ENCODE assay signal across 32 cellular contexts in genomic region chr5:9596833-9597232, GRCh38. TPM values are rescaled to one million over a fixed set of nuclear protein-coding genes. Genes with fewer than 3 reads are reported as not detected.
DNase-seq lines count a peak whose midpoint lies in the region; ATAC-seq and TF ChIP-seq lines count a peak whose summit lies in the region.
"Had no signal": no experiment of that assay in that cellular context is flagged by ENCODE, and none has a peak within 500 bp of the region (broad histone marks: within the 10 kb centered on the region; RNA-seq: fewer than 3 reads in every experiment).

No MANE protein-coding gene starts in this region.

- TF ChIP-seq CTCF in AG10803 (conservative IDR thresholded peaks at IDR 0.05; ENCODE audit: low read length) (no peak), nephron (IDR thresholded peaks at IDR 0.05; ENCODE audit: unreplicated experiment in 3 of 3) (no peak), A673 (conservative IDR thresholded peaks at IDR 0.05; ENCODE audit: low read depth, low read length) (no peak)

- no TSS peak for BruUV-seq in A673 (replicated peaks; lab: Mats Ljungman, UMichigan)

- ATAC-seq in GM18907 (IDR thresholded peaks at IDR 0.05; ENCODE audit: unreplicated experiment) (peak; percentile 58), GM18870 (IDR thresholded peaks at IDR 0.05; ENCODE audit: unreplicated experiment) (no peak), GM18502 (IDR thresholded peaks at IDR 0.05; ENCODE audit: poor library complexity, unreplicated experiment) (no peak)
- ATAC-seq: A549; activated CD8-positive, alpha-beta T cell treated with anti-CD3 and anti-CD28 coated beads for 36 hours; esophagus mucosa; gastrocnemius medialis; K562; left lung; natural killer cell had no signal

- peaks cover 4% of the 10 kb centered on the region for H3K27me3 Mint-ChIP-seq in nephron (ENCODE audit: low read depth)
- H3K27me3 Mint-ChIP-seq: activated CD8-positive, alpha-beta T cell treated with anti-CD3 and anti-CD28 coated beads for 36 hours had no signal

- H3K9me3 ChIP-seq in adipocyte (ENCODE audit: control insufficient read depth, low read length), result no peaks in the 10 kb centered on the region
- no peaks in the 10 kb centered on the region for H3K9me3 ChIP-seq in A673 (ENCODE audit: low read depth, low read length, poor library complexity, severe bottlenecking)
- H3K9me3 ChIP-seq: A549, gastrocnemius medialis, left lung, MG63, prostate gland, upper lobe of left lung had no signal

- DNase-seq in AG10803 (ENCODE audit: low read depth) (peak; percentile 13), adipocyte (ENCODE audit: low read depth) (peak; percentile 34), A673 (ENCODE audit: low spot score) (no peak)
- no peak for DNase-seq in stimulated activated CD4-positive, alpha-beta T cell treated with anti-CD3 and anti-CD28 coated beads, Interleukin-15, amount 100 ng/mL, for 24 hours
- DNase-seq: activated CD4-positive, alpha-beta T cell treated with anti-CD3 and anti-CD28 coated beads for 1 hour; activated CD8-positive, alpha-beta T cell treated with anti-CD3 and anti-CD28 coated beads for 36 hours; activated gamma-delta T cell; activated T-cell treated with anti-CD3 and anti-CD28 coated beads for 4 hours; COR-L47; effector memory CD4-positive, alpha-beta T cell; gastrocnemius medialis; hippocampal formation; left lung; natural killer cell; NCI-H2029 treated with DMSO at 0.1 percent for 48 hours; NCI-H345; NK-92 treated with Interleukin-12 subunit alpha and Interleukin-12 subunit beta, amount 100 ng/mL, for 24 hours; PC-9; SIG-M5; T-helper 1 cell; upper lobe of left lung had no signal

- POLR2A ChIA-PET in A673 (lab: Charles Lee; ENCODE audit: low non-redundant PET), result no interaction called here

- H3K27ac Mint-ChIP-seq in nephron, result peak overlapping the region; percentile 61 to 78 (median 73)
- H3K27ac Mint-ChIP-seq: activated CD8-positive, alpha-beta T cell treated with anti-CD3 and anti-CD28 coated beads for 36 hours; natural killer cell had no signal

- H3K4me1 ChIP-seq in adipocyte (ENCODE audit: control insufficient read depth, insufficient read depth, low read length), result no peaks in the 10 kb centered on the region
- H3K4me1 ChIP-seq in A673 (ENCODE audit: insufficient read depth, low read length, poor library complexity, severe bottlenecking), result no peaks in the 10 kb centered on the region
- H3K4me1 ChIP-seq: A549, gastrocnemius medialis, left lung, prostate gland, upper lobe of left lung had no signal

- no peaks in the 10 kb centered on the region for H3K9me3 Mint-ChIP-seq in nephron
- H3K9me3 Mint-ChIP-seq: activated CD8-positive, alpha-beta T cell treated with anti-CD3 and anti-CD28 coated beads for 36 hours had no signal

- no peak overlapping the region for H3K27ac ChIP-seq in A673 (ENCODE audit: low read depth, low read length, poor library complexity, severe bottlenecking)
- H3K27ac ChIP-seq: A549, gastrocnemius medialis, left lung, PC-9, prostate gland, upper lobe of left lung had no signal

- no peak overlapping the region for H3K9ac ChIP-seq in adipocyte (ENCODE audit: low read length)

- H3K27me3 ChIP-seq in adipocyte (replicated peaks; ENCODE audit: control insufficient read depth, insufficient read depth, low read length) (peaks cover 12% of the 10 kb centered on the region), A673 (replicated peaks; ENCODE audit: insufficient read depth, low read depth, low read length, poor library complexity) (no peaks in the 10 kb centered on the region)
- H3K27me3 ChIP-seq: gastrocnemius medialis, left lung, MG63, upper lobe of left lung had no signal

- intact Hi-C loops in A673 (cut with micrococcal nuclease; ENCODE audit: unreplicated experiment), result no loop called here

- CTCF ChIA-PET in A673 (lab: Charles Lee), result no interaction called here

- H3K4me3 Mint-ChIP-seq in nephron, result peak overlapping the region in 2 of 3 experiments; percentile 5 to 6
- H3K4me3 Mint-ChIP-seq: activated CD8-positive, alpha-beta T cell treated with anti-CD3 and anti-CD28 coated beads for 36 hours; natural killer cell had no signal

- peaks cover 21% of the 10 kb centered on the region for H3K4me1 Mint-ChIP-seq in nephron
- H3K4me1 Mint-ChIP-seq: natural killer cell had no signal

- H3K36me3 Mint-ChIP-seq in nephron (ENCODE audit: low read depth), result no peaks in the 10 kb centered on the region
- H3K36me3 Mint-ChIP-seq: natural killer cell had no signal

- H3K4me3 ChIP-seq in AG10803 (ENCODE audit: low read length), result no peak overlapping the region
- no peak overlapping the region for H3K4me3 ChIP-seq in adipocyte (ENCODE audit: low read length)
- no peak overlapping the region for H3K4me3 ChIP-seq in A673 (ENCODE audit: low read depth, low read length, poor library complexity, severe bottlenecking)
- H3K4me3 ChIP-seq: A549, gastrocnemius medialis, K562, left lung, PC-9, prostate gland, upper lobe of left lung had no signal

- H3K36me3 ChIP-seq in adipocyte (ENCODE audit: control insufficient read depth, insufficient read depth, low read length, severe bottlenecking) (no peaks in the 10 kb centered on the region), A673 (ENCODE audit: insufficient read depth, low read length, poor library complexity, severe bottlenecking) (no peaks in the 10 kb centered on the region)
- H3K36me3 ChIP-seq: gastrocnemius medialis, left lung, MG63, prostate gland, upper lobe of left lung had no signal

RNA-seq across cellular contexts. Expression of gene TAS2R1, which starts 33.3 kb away (rescaled TPM):
- not detected in 2 replicates for total RNA-seq in A673 (2021)
- total RNA-seq: activated CD8-positive, alpha-beta T cell treated with anti-CD3 and anti-CD28 coated beads for 36 hours; Daoy; esophagus mucosa; gastrocnemius medialis; K562; left lung; natural killer cell; PC-9; prostate gland; subcutaneous adipose tissue; upper lobe of left lung had no signal

RNA-seq across cellular contexts. Expression of gene SEMA5A, which starts 51.0 kb away (rescaled TPM):
- total RNA-seq in A673 (2021), result 0.17 and 0.20 TPM in 2 replicates
- total RNA-seq: activated CD8-positive, alpha-beta T cell treated with anti-CD3 and anti-CD28 coated beads for 36 hours; PC-9 had no signal

Comparison
In these comparisons a context has a peak if more than half of its experiments do, and no peak if none do; other contexts are left out.
1. DNase-seq: peak in AG10803 (single experiment) and adipocyte (single experiment); none in stimulated activated CD4-positive, alpha-beta T cell treated with anti-CD3 and anti-CD28 coated beads, Interleukin-15, amount 100 ng/mL, for 24 hours (single experiment) and A673 (single experiment).